In genomic region chr20:22472386-22472785, GRCh38 we compare ENCODE assay signal across 21 cellular contexts.
"Had no signal": no experiment of that assay in that cellular context is flagged by ENCODE, and none has a peak within 500 bp of the region (broad histone marks: within the 10 kb centered on the region; RNA-seq: fewer than 3 reads in every experiment).

No MANE protein-coding gene starts in this region.

- H3K4me1 ChIP-seq: colonic mucosa, foreskin keratinocyte, suprapubic skin, thyroid gland, upper lobe of left lung, vagina had no signal

- H3K27me3 ChIP-seq: colonic mucosa, hepatocyte, ovary, thyroid gland, upper lobe of left lung, vagina had no signal

- H3K79me2 ChIP-seq: hepatocyte had no signal

- H3K27ac ChIP-seq: colonic mucosa, foreskin keratinocyte, hepatocyte, ovary, suprapubic skin, thyroid gland, upper lobe of left lung, vagina had no signal

- FAIRE-seq: endothelial cell of umbilical vein had no signal

- DNase-seq: colonic mucosa; dermis blood vessel endothelial cell; erythroblast; foreskin keratinocyte; islet precursor cell; mammary epithelial cell; mucosa of descending colon; naive thymus-derived CD8-positive, alpha-beta T cell; nucleus accumbens; ovary; right cardiac atrium; stimulated activated CD4-positive, alpha-beta T cell treated with anti-CD3 and anti-CD28 coated beads, Interleukin-2, amount 100 ng/mL, for 48 hours; stimulated activated naive CD4-positive, alpha-beta T cell treated with Interleukin-2 at 50 U/mL for 16 hours; thyroid gland had no signal

- H3K4me2 ChIP-seq: hepatocyte, smooth muscle cell had no signal

- H3K4me3 ChIP-seq: colonic mucosa, hepatocyte, mucosa of descending colon, ovary, smooth muscle cell, suprapubic skin, thyroid gland, upper lobe of left lung, vagina had no signal

- ATAC-seq: foreskin keratinocyte; left lobe of liver; naive thymus-derived CD8-positive, alpha-beta T cell; right cardiac atrium had no signal

- H3K27ac Mint-ChIP-seq: naive thymus-derived CD8-positive, alpha-beta T cell had no signal

- H2AFZ ChIP-seq: hepatocyte had no signal

- H3K9me3 ChIP-seq: colonic mucosa, mucosa of descending colon, ovary, suprapubic skin, thyroid gland, upper lobe of left lung, vagina had no signal

- H3K4me3 Mint-ChIP-seq: naive thymus-derived CD8-positive, alpha-beta T cell had no signal

- H3K36me3 ChIP-seq: colonic mucosa, ovary, suprapubic skin, thyroid gland, upper lobe of left lung, vagina had no signal
